16 cellular contexts compared by ENCODE assay signal in the genomic region with DNA sequence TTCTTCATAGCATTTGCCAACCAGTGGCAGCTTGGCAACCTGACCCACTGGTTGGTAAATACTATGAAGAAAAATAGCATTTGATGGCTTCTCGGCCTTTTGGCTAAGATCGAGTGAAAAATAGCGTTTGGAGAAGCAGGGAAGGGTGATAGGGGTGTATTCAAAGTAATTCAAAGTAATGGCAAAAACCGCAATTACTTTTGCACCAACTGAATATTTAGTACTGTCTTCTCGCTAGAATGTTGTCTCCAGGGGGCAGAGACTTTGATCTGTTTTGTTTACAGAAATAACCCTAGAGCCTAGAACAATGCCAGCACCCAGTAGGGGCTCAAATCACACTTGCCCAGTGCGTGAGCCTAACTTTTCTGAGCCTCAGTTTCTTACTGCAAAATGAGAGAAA.
"Had no signal": no experiment of that assay in that cellular context is flagged by ENCODE, and none has a peak within 500 bp of the region (broad histone marks: within the 10 kb centered on the region; RNA-seq: fewer than 3 reads in every experiment).

No MANE protein-coding gene starts in this region.

- H3K27ac Mint-ChIP-seq: activated CD4-positive, alpha-beta memory T cell treated with anti-CD3 and anti-CD28 coated beads for 36 hours; activated naive CD8-positive, alpha-beta T cell treated with anti-CD3 and anti-CD28 coated beads, Interleukin-2, amount 10 ng/mL, durations not matched to agents 7 days and 5 days; activated T-cell treated with anti-CD3 and anti-CD28 coated beads, Interleukin-2, amount 50 U/mL, for 72 hours; naive B cell; type B pancreatic cell had no signal

- H3K36me3 Mint-ChIP-seq: activated CD4-positive, alpha-beta memory T cell treated with anti-CD3 and anti-CD28 coated beads for 36 hours; activated naive CD8-positive, alpha-beta T cell treated with anti-CD3 and anti-CD28 coated beads, Interleukin-2, amount 10 ng/mL, durations not matched to agents 7 days and 5 days; naive B cell; type B pancreatic cell had no signal

- ATAC-seq: activated T-cell treated with anti-CD3 and anti-CD28 coated beads, Interleukin-2, amount 50 U/mL, for 72 hours; gastrocnemius medialis had no signal

- H3K27me3 ChIP-seq: cardiac muscle cell, colonic mucosa, gastrocnemius medialis, right atrium auricular region, spleen had no signal

- H3K9me3 ChIP-seq: colonic mucosa, gastrocnemius medialis, right atrium auricular region, spleen had no signal

- H3K9me3 Mint-ChIP-seq: activated CD4-positive, alpha-beta memory T cell treated with anti-CD3 and anti-CD28 coated beads for 36 hours; activated naive CD8-positive, alpha-beta T cell treated with anti-CD3 and anti-CD28 coated beads, Interleukin-2, amount 10 ng/mL, durations not matched to agents 7 days and 5 days; activated T-cell treated with anti-CD3 and anti-CD28 coated beads, Interleukin-2, amount 50 U/mL, for 72 hours; naive B cell; type B pancreatic cell had no signal

- H3K4me3 ChIP-seq: cardiac muscle cell, colonic mucosa, gastrocnemius medialis, right atrium auricular region, spleen had no signal

- H3K27ac ChIP-seq: cardiac muscle cell, colonic mucosa, gastrocnemius medialis, right atrium auricular region, spleen, VCaP had no signal

- H3K4me1 Mint-ChIP-seq: activated naive CD8-positive, alpha-beta T cell treated with anti-CD3 and anti-CD28 coated beads, Interleukin-2, amount 10 ng/mL, durations not matched to agents 7 days and 5 days; naive B cell had no signal

- H3K4me3 Mint-ChIP-seq: activated CD4-positive, alpha-beta memory T cell treated with anti-CD3 and anti-CD28 coated beads for 36 hours; activated naive CD8-positive, alpha-beta T cell treated with anti-CD3 and anti-CD28 coated beads, Interleukin-2, amount 10 ng/mL, durations not matched to agents 7 days and 5 days; activated T-cell treated with anti-CD3 and anti-CD28 coated beads, Interleukin-2, amount 50 U/mL, for 72 hours; naive B cell; type B pancreatic cell had no signal

- DNase-seq: activated CD4-positive, alpha-beta memory T cell treated with anti-CD3 and anti-CD28 coated beads for 36 hours; activated naive CD8-positive, alpha-beta T cell treated with anti-CD3 and anti-CD28 coated beads, Interleukin-2, amount 10 ng/mL, durations not matched to agents 7 days and 5 days; activated T-cell treated with anti-CD3 and anti-CD28 coated beads, Interleukin-2, amount 50 U/mL, for 72 hours; aorta; colonic mucosa; gastrocnemius medialis; hippocampal formation; midbrain; naive B cell; spleen; stimulated activated CD4-positive, alpha-beta T cell treated with anti-CD3 and anti-CD28 coated beads, Interleukin-1b, Interleukin-23, amount 100 ng/mL, for 48 hours; stimulated activated naive CD4-positive, alpha-beta T cell had no signal

- H3K36me3 ChIP-seq: cardiac muscle cell, colonic mucosa, gastrocnemius medialis, right atrium auricular region, spleen had no signal

- H3K4me1 ChIP-seq: colonic mucosa, spleen had no signal
